15 cellular contexts compared by ENCODE assay signal in genomic region chr19:40088299-40089047, GRCh38. TPM values are rescaled to one million over a fixed set of nuclear protein-coding genes. Genes with fewer than 3 reads are reported as not detected.
A peak's percentile ranks its signal among the peaks of the same experiment; 100 is the strongest.
DNase-seq lines count a peak whose midpoint lies in the region; ATAC-seq, FAIRE-seq and TF ChIP-seq lines count a peak whose summit lies in the region.
"Had no signal": no experiment of that assay in that cellular context is flagged by ENCODE, and none has a peak within 500 bp of the region (broad histone marks: within the 10 kb centered on the region; RNA-seq: fewer than 3 reads in every experiment).

No MANE protein-coding gene starts in this region.

- DNase-seq in activated naive CD4-positive, alpha-beta T cell (lab: John Stamatoyannopoulos, UW): no peak
- DNase-seq in T-helper 17 cell: no peak
- no peak for DNase-seq in endothelial cell (ENCODE audit: low spot score)
- no peak for DNase-seq in type B pancreatic cell (ENCODE audit: extremely low spot score, unreplicated experiment)
- no peak for DNase-seq in small intestine
- DNase-seq: activated gamma-delta T cell, erythroblast, HCEC 1CT, lower lobe of right lung, NCI-H187 treated with DMSO at 0.1 percent for 48 hours, NCI-H510A, SHP77 had no signal

- no peaks in the 10 kb centered on the region for H3K4me1 ChIP-seq in small intestine (ENCODE audit: control insufficient read depth in 2 of 2, insufficient read depth in 1 of 2, low read depth in 1 of 2, low read length in 1 of 2)

- peak overlapping the region; percentile 77 for H3K27ac Mint-ChIP-seq in activated naive CD4-positive, alpha-beta T cell treated with anti-CD3 and anti-CD28 coated beads, Interleukin-2, amount 50 U/mL, for 24 hours
- H3K27ac Mint-ChIP-seq in T-helper 17 cell: no peak overlapping the region
- H3K27ac Mint-ChIP-seq in endothelial cell (ENCODE audit: unreplicated experiment): no peak overlapping the region
- H3K27ac Mint-ChIP-seq in type B pancreatic cell: peak overlapping the region; percentile 28

- H3K36me3 Mint-ChIP-seq in activated naive CD4-positive, alpha-beta T cell treated with anti-CD3 and anti-CD28 coated beads, Interleukin-2, amount 50 U/mL, for 24 hours: peaks cover 13% of the 10 kb centered on the region
- peaks cover 10% of the 10 kb centered on the region for H3K36me3 Mint-ChIP-seq in T-helper 17 cell (ENCODE audit: low read depth)
- H3K36me3 Mint-ChIP-seq in endothelial cell (ENCODE audit: low read depth, unreplicated experiment): peaks cover 15% of the 10 kb centered on the region
- H3K36me3 Mint-ChIP-seq in type B pancreatic cell: peaks cover 21% of the 10 kb centered on the region

- no peak overlapping the region for H3K27ac ChIP-seq in small intestine (ENCODE audit: low read depth in 1 of 2, low read length in 1 of 2)
- H3K27ac ChIP-seq: lower lobe of right lung had no signal

- H3K9me3 ChIP-seq in T-helper 17 cell (ENCODE audit: control insufficient read depth, low read length, poor library complexity, severe bottlenecking) (no peaks in the 10 kb centered on the region), small intestine (ENCODE audit: control insufficient read depth, low read depth) (no peaks in the 10 kb centered on the region)
- H3K9me3 ChIP-seq: lower lobe of right lung had no signal

- peaks cover 50% of the 10 kb centered on the region for H3K4me1 Mint-ChIP-seq in activated naive CD4-positive, alpha-beta T cell treated with anti-CD3 and anti-CD28 coated beads, Interleukin-2, amount 50 U/mL, for 24 hours
- peaks cover 38% of the 10 kb centered on the region for H3K4me1 Mint-ChIP-seq in T-helper 17 cell
- peaks cover 17% of the 10 kb centered on the region for H3K4me1 Mint-ChIP-seq in endothelial cell (ENCODE audit: unreplicated experiment)
- H3K4me1 Mint-ChIP-seq in type B pancreatic cell (ENCODE audit: unreplicated experiment): peaks cover 23% of the 10 kb centered on the region

- H3K27me3 Mint-ChIP-seq in activated naive CD4-positive, alpha-beta T cell treated with anti-CD3 and anti-CD28 coated beads, Interleukin-2, amount 50 U/mL, for 24 hours: no peaks in the 10 kb centered on the region
- H3K27me3 Mint-ChIP-seq in T-helper 17 cell (no peaks in the 10 kb centered on the region), endothelial cell (ENCODE audit: unreplicated experiment) (peaks cover 10% of the 10 kb centered on the region), type B pancreatic cell (no peaks in the 10 kb centered on the region)

- H3K4me3 Mint-ChIP-seq in activated naive CD4-positive, alpha-beta T cell treated with anti-CD3 and anti-CD28 coated beads, Interleukin-2, amount 50 U/mL, for 24 hours: peak overlapping the region; percentile 40
- H3K4me3 Mint-ChIP-seq in T-helper 17 cell (peak overlapping the region; percentile 4), endothelial cell (ENCODE audit: unreplicated experiment) (peak overlapping the region; percentile 57), type B pancreatic cell (peak overlapping the region; percentile 100)

- TF ChIP-seq CTCF in endothelial cell (IDR thresholded peaks at IDR 0.05; ENCODE audit: unreplicated experiment): no peak
- TF ChIP-seq CTCF in type B pancreatic cell (conservative IDR thresholded peaks at IDR 0.05): no peak

- no peaks in the 10 kb centered on the region for H3K27me3 ChIP-seq in small intestine (ENCODE audit: control insufficient read depth in 2 of 2, insufficient read depth in 2 of 2, low read length in 2 of 2)

- no peaks in the 10 kb centered on the region for H3K9me3 Mint-ChIP-seq in activated naive CD4-positive, alpha-beta T cell treated with anti-CD3 and anti-CD28 coated beads, Interleukin-2, amount 50 U/mL, for 24 hours
- no peaks in the 10 kb centered on the region for H3K9me3 Mint-ChIP-seq in endothelial cell (ENCODE audit: unreplicated experiment)
- H3K9me3 Mint-ChIP-seq in type B pancreatic cell: peaks cover 6% of the 10 kb centered on the region

- H3K36me3 ChIP-seq in small intestine (ENCODE audit: control insufficient read depth in 2 of 2, insufficient read depth in 2 of 2, low read length in 2 of 2): peaks cover 0 to 6% of the 10 kb centered on the region in 2 donors

- no peak for FAIRE-seq in small intestine (lab: Jason Lieb, UNC)

- 88 to 98% (median 96%) methylated on average over 5 of the region's 5 CpGs for WGBS in small intestine, 3 donors

- no peak overlapping the region for H3K4me3 ChIP-seq in small intestine (ENCODE audit: low read depth in 1 of 2, low read length in 2 of 2)

- ATAC-seq in T-helper 17 cell (no peak), HG03469 (IDR thresholded peaks at IDR 0.05; ENCODE audit: unreplicated experiment) (no peak), HG02981 (IDR thresholded peaks at IDR 0.05; ENCODE audit: unreplicated experiment) (no peak)
- ATAC-seq: lower lobe of right lung had no signal

RNA-seq across cellular contexts. Expression of gene ZNF780A, which starts 2.3 kb away (rescaled TPM):
- total RNA-seq in T-helper 17 cell: 1 to 10 TPM; 6.4 to 9.5 TPM
- total RNA-seq in endothelial cell (ENCODE audit: unreplicated experiment): 19.4 TPM
- 21.2 and 24.3 TPM in 2 replicates for total RNA-seq in type B pancreatic cell (ENCODE audit: low replicate concordance)
- polyA plus RNA-seq in small intestine: 10 to 100 TPM; 11.2 to 18.6 (median 18.1) TPM

RNA-seq across cellular contexts. Expression of gene ZNF780B, which starts 32.4 kb away (rescaled TPM):
- 10 to 100 TPM; 15.1 to 16.8 TPM for total RNA-seq in T-helper 17 cell
- 22.6 TPM for total RNA-seq in endothelial cell (ENCODE audit: unreplicated experiment)
- total RNA-seq in type B pancreatic cell (ENCODE audit: low replicate concordance): 33.0 and 38.8 TPM in 2 replicates
- polyA plus RNA-seq in small intestine: 1 to 10 TPM; 1.1 to 7.0 (median 4.3) TPM

Comparison
In these comparisons a context has a peak if more than half of its experiments do, and no peak if none do; other contexts are left out.
1. H3K27ac Mint-ChIP-seq: peak in activated naive CD4-positive, alpha-beta T cell treated with anti-CD3 and anti-CD28 coated beads, Interleukin-2, amount 50 U/mL, for 24 hours (single experiment) and type B pancreatic cell (single experiment); none in T-helper 17 cell (single experiment) and endothelial cell (single experiment).
2. H3K4me3 Mint-ChIP-seq: peak in every context shown above with its lines; median percentile 100 in type B pancreatic cell; 57 in endothelial cell; 40 in activated naive CD4-positive, alpha-beta T cell treated with anti-CD3 and anti-CD28 coated beads, Interleukin-2, amount 50 U/mL, for 24 hours; 4 in T-helper 17 cell.